26 cellular contexts compared by ENCODE assay signal in genomic region chr2:241202681-241203080, GRCh38.
"Had no signal": no experiment of that assay in that cellular context is flagged by ENCODE, and none has a peak within 500 bp of the region (broad histone marks: within the 10 kb centered on the region; RNA-seq: fewer than 3 reads in every experiment).

No MANE protein-coding gene starts in this region.

- H3K4me3 ChIP-seq: left lung, lung, right atrium auricular region, sigmoid colon, spleen, stomach, testis, thyroid gland, transverse colon, upper lobe of left lung had no signal

- H3K27me3 Mint-ChIP-seq: naive B cell had no signal

- H3K36me3 ChIP-seq: left lung, neutrophil, right atrium auricular region, sigmoid colon, spleen, thyroid gland, transverse colon, upper lobe of left lung had no signal

- H3K4me1 ChIP-seq: parathyroid adenoma, right atrium auricular region, sigmoid colon, spleen, stomach, testis, thyroid gland, transverse colon, upper lobe of left lung had no signal

- H3K27me3 ChIP-seq: left lung, neutrophil, right atrium auricular region, sigmoid colon, spleen, stomach, testis, thyroid gland, transverse colon, upper lobe of left lung had no signal

- DNase-seq: hippocampal formation; immature natural killer cell; kidney; left colon; mesendoderm; naive B cell; occipital lobe; sigmoid colon; small intestine; spleen; stimulated activated CD4-positive, alpha-beta T cell treated with anti-CD3 and anti-CD28 coated beads, Interleukin-4, amount 100 ng/mL, for 24 hours; stimulated activated naive CD4-positive, alpha-beta T cell; stomach; testis; thyroid gland; transverse colon had no signal

- H3K9me3 Mint-ChIP-seq: immature natural killer cell; mesothelial cell of epicardium; naive B cell; nephron; neural crest cell; stimulated activated effector memory CD8-positive, alpha-beta T cell treated with anti-CD3 and anti-CD28 coated beads, Interleukin-12 subunit alpha, Interleukin-12 subunit beta, amount 100 ng/mL, for 72 hours had no signal

- H3K27ac Mint-ChIP-seq: immature natural killer cell; mesothelial cell of epicardium; naive B cell; nephron; stimulated activated effector memory CD8-positive, alpha-beta T cell treated with anti-CD3 and anti-CD28 coated beads, Interleukin-12 subunit alpha, Interleukin-12 subunit beta, amount 100 ng/mL, for 72 hours had no signal

- H3K4me1 Mint-ChIP-seq: immature natural killer cell; mesothelial cell of epicardium; naive B cell; neural crest cell; stimulated activated effector memory CD8-positive, alpha-beta T cell treated with anti-CD3 and anti-CD28 coated beads, Interleukin-12 subunit alpha, Interleukin-12 subunit beta, amount 100 ng/mL, for 72 hours had no signal

- H3K36me3 Mint-ChIP-seq: immature natural killer cell; mesothelial cell of epicardium; naive B cell; stimulated activated effector memory CD8-positive, alpha-beta T cell treated with anti-CD3 and anti-CD28 coated beads, Interleukin-12 subunit alpha, Interleukin-12 subunit beta, amount 100 ng/mL, for 72 hours had no signal

- H3K9me3 ChIP-seq: left lung, neutrophil, right atrium auricular region, sigmoid colon, spleen, stomach, testis, thyroid gland, transverse colon, upper lobe of left lung had no signal

- H3K27ac ChIP-seq: left lung, neutrophil, parathyroid adenoma, right atrium auricular region, sigmoid colon, spleen, stomach, testis, thyroid gland, transverse colon, upper lobe of left lung had no signal

- H3K4me3 Mint-ChIP-seq: immature natural killer cell; mesothelial cell of epicardium; naive B cell; nephron; neural crest cell; stimulated activated effector memory CD8-positive, alpha-beta T cell treated with anti-CD3 and anti-CD28 coated beads, Interleukin-12 subunit alpha, Interleukin-12 subunit beta, amount 100 ng/mL, for 72 hours had no signal

- ATAC-seq: left colon; left lung; stimulated activated effector memory CD8-positive, alpha-beta T cell treated with anti-CD3 and anti-CD28 coated beads, Interleukin-12 subunit alpha, Interleukin-12 subunit beta, amount 100 ng/mL, for 72 hours had no signal
